In genomic region chr10:11934262-11934661, GRCh38 we compare ENCODE assay signal across 14 cellular contexts.
A peak's percentile ranks its signal among the peaks of the same experiment; 100 is the strongest.
DNase-seq lines count a peak whose midpoint lies in the region; ATAC-seq and TF ChIP-seq lines count a peak whose summit lies in the region.
"Had no signal": no experiment of that assay in that cellular context is flagged by ENCODE, and none has a peak within 500 bp of the region (broad histone marks: within the 10 kb centered on the region; RNA-seq: fewer than 3 reads in every experiment).

No MANE protein-coding gene starts in this region.

- DNase-seq in GM23248 (peak; percentile 34), WTC11 (ENCODE audit: low spot score) (peak; percentile 33), fibroblast of villous mesenchyme (ENCODE audit: low read depth) (peak; percentile 15), HCEC 1CT (no peak), GDM1 (lab: John Stamatoyannopoulos, UW) (no peak)
- no peak for DNase-seq in activated effector memory CD4-positive, alpha-beta T cell treated with anti-CD3 and anti-CD28 coated beads, Interleukin-2, amount 50 U/mL, for 16 hours
- DNase-seq: anterior cingulate cortex; CD8-positive, alpha-beta T cell; NCI-H1694 treated with DMSO at 0.1 percent for 48 hours; NCI-H510A treated with DMSO at 0.1 percent for 48 hours; PC-9; stimulated activated naive CD8-positive, alpha-beta T cell treated with anti-CD3 and anti-CD28 coated beads, Interleukin-15, amount 100 ng/mL, for 72 hours had no signal

- POLR2A ChIA-PET in WTC11 (lab: Charles Lee) = no interaction called here

- H3K27ac Mint-ChIP-seq in WTC11 = peak overlapping the region; percentile 85; the same call in 1 of the 2 replicates
- peak overlapping the region; percentile 23 for H3K27ac Mint-ChIP-seq in stimulated activated memory B cell treated with anti-CD40 and anti-IgM and Interleukin-4, amounts not matched to agents 10 μg/mL and 1 μg/mL and 100 μg/mL, for 72 hours
- H3K27ac Mint-ChIP-seq: CD8-positive, alpha-beta T cell; stimulated activated naive CD8-positive, alpha-beta T cell treated with anti-CD3 and anti-CD28 coated beads, Interleukin-15, amount 100 ng/mL, for 72 hours had no signal

- H3K9me3 ChIP-seq in GM23248 (ENCODE audit: low read depth) = no peaks in the 10 kb centered on the region

- CTCF ChIA-PET in WTC11 (lab: Charles Lee) = no interaction called here

- peaks cover 29% of the 10 kb centered on the region for H3K36me3 ChIP-seq in GM23248 (ENCODE audit: low read depth)

- H3K79me2 ChIP-seq in GM23248 (ENCODE audit: insufficient read depth) = no peaks in the 10 kb centered on the region
- H3K79me2 ChIP-seq: parathyroid adenoma had no signal

- H4K20me1 ChIP-seq in GM23248 (ENCODE audit: insufficient read depth) = no peaks in the 10 kb centered on the region

- H3K27me3 Mint-ChIP-seq in WTC11 (ENCODE audit: low read depth) = no peaks in the 10 kb centered on the region
- H3K27me3 Mint-ChIP-seq in stimulated activated memory B cell treated with anti-CD40 and anti-IgM and Interleukin-4, amounts not matched to agents 10 μg/mL and 1 μg/mL and 100 μg/mL, for 72 hours = no peaks in the 10 kb centered on the region
- H3K27me3 Mint-ChIP-seq: stimulated activated naive CD8-positive, alpha-beta T cell treated with anti-CD3 and anti-CD28 coated beads, Interleukin-15, amount 100 ng/mL, for 72 hours had no signal

- H3K4me1 ChIP-seq in GM23248 (ENCODE audit: insufficient read depth) = no peaks in the 10 kb centered on the region
- H3K4me1 ChIP-seq: parathyroid adenoma had no signal

- H3K4me3 ChIP-seq in GM23248 = no peak overlapping the region
- no peak overlapping the region for H3K4me3 ChIP-seq in fibroblast of villous mesenchyme (ENCODE audit: low read depth, low read length)
- H3K4me3 ChIP-seq: PC-9 had no signal

- no peak overlapping the region for H3K27ac ChIP-seq in GM23248
- H3K27ac ChIP-seq: parathyroid adenoma, PC-9 had no signal

- no peaks in the 10 kb centered on the region for H3K9me2 ChIP-seq in GM23248 (ENCODE audit: insufficient read depth)

- peaks cover 51% of the 10 kb centered on the region for H3K4me1 Mint-ChIP-seq in WTC11
- no peaks in the 10 kb centered on the region for H3K4me1 Mint-ChIP-seq in stimulated activated memory B cell treated with anti-CD40 and anti-IgM and Interleukin-4, amounts not matched to agents 10 μg/mL and 1 μg/mL and 100 μg/mL, for 72 hours
- H3K4me1 Mint-ChIP-seq: stimulated activated naive CD8-positive, alpha-beta T cell treated with anti-CD3 and anti-CD28 coated beads, Interleukin-15, amount 100 ng/mL, for 72 hours had no signal

- no peaks in the 10 kb centered on the region for H3F3A ChIP-seq in GM23248 (ENCODE audit: insufficient read depth)

- in situ Hi-C loops in GM23248 (cut with MboI) = no loop called here

- H3K36me3 Mint-ChIP-seq in WTC11 = peaks cover 29% of the 10 kb centered on the region
- H3K36me3 Mint-ChIP-seq in stimulated activated memory B cell treated with anti-CD40 and anti-IgM and Interleukin-4, amounts not matched to agents 10 μg/mL and 1 μg/mL and 100 μg/mL, for 72 hours = peaks cover 57% of the 10 kb centered on the region

- H3K4me3 Mint-ChIP-seq in WTC11 = no peak overlapping the region
- H3K4me3 Mint-ChIP-seq in stimulated activated memory B cell treated with anti-CD40 and anti-IgM and Interleukin-4, amounts not matched to agents 10 μg/mL and 1 μg/mL and 100 μg/mL, for 72 hours = no peak overlapping the region
- H3K4me3 Mint-ChIP-seq: CD8-positive, alpha-beta T cell; stimulated activated naive CD8-positive, alpha-beta T cell treated with anti-CD3 and anti-CD28 coated beads, Interleukin-15, amount 100 ng/mL, for 72 hours had no signal

- no peak overlapping the region for H3K4me2 ChIP-seq in GM23248 (ENCODE audit: unreplicated experiment)
- H3K4me2 ChIP-seq: PC-9 had no signal

- TF ChIP-seq CTCF in WTC11 (IDR thresholded peaks at IDR 0.05) (no peak), fibroblast of villous mesenchyme (IDR thresholded peaks at IDR 0.05; ENCODE audit: insufficient read depth, low read depth, low read length) (no peak)

- no peak overlapping the region for H3K9ac ChIP-seq in GM23248
- H3K9ac ChIP-seq: parathyroid adenoma had no signal

- H3K27me3 ChIP-seq in GM23248 (replicated peaks; ENCODE audit: insufficient read depth) = no peaks in the 10 kb centered on the region

- no peaks in the 10 kb centered on the region for H3K9me3 Mint-ChIP-seq in WTC11
- H3K9me3 Mint-ChIP-seq in stimulated activated memory B cell treated with anti-CD40 and anti-IgM and Interleukin-4, amounts not matched to agents 10 μg/mL and 1 μg/mL and 100 μg/mL, for 72 hours = no peaks in the 10 kb centered on the region
- H3K9me3 Mint-ChIP-seq: CD8-positive, alpha-beta T cell; stimulated activated naive CD8-positive, alpha-beta T cell treated with anti-CD3 and anti-CD28 coated beads, Interleukin-15, amount 100 ng/mL, for 72 hours had no signal

- ATAC-seq in WTC11 = peak; percentile 63
- ATAC-seq in stimulated activated memory B cell treated with anti-CD40 and anti-IgM and Interleukin-4, amounts not matched to agents 10 μg/mL and 1 μg/mL and 100 μg/mL, for 72 hours = no peak
- ATAC-seq: CD8-positive, alpha-beta T cell; stimulated activated naive CD8-positive, alpha-beta T cell treated with anti-CD3 and anti-CD28 coated beads, Interleukin-15, amount 100 ng/mL, for 72 hours had no signal

- no peak overlapping the region for H2AFZ ChIP-seq in GM23248
- H2AFZ ChIP-seq: parathyroid adenoma, PC-9 had no signal

- WGBS in GM23248 (ENCODE audit: low coverage in 1 of 2, low lambda C conversion rate in 2 of 2, missing lambda C conversion rate in 2 of 2), 2 experiments = 61 to 63% methylated on average over 7 of the region's 7 CpGs

TF ChIP-seq in WTC11, 78 proteins besides CTCF, POLR2A, EP300 and RAD21:
- TF ChIP-seq OVOL2 (CRISPR knock-in tag; IDR thresholded peaks at IDR 0.05; ENCODE audit: borderline replicate concordance) (no peak), PRRX2 (CRISPR knock-in tag; IDR thresholded peaks at IDR 0.05) (no peak), RORB (CRISPR knock-in tag; IDR thresholded peaks at IDR 0.05) (no peak), JUN (CRISPR knock-in tag; IDR thresholded peaks at IDR 0.05) (no peak), CBFB (CRISPR knock-in tag; IDR thresholded peaks at IDR 0.05; ENCODE audit: low read depth) (no peak), ZNF232 (CRISPR knock-in tag; IDR thresholded peaks at IDR 0.05) (no peak), ZNF512 (CRISPR knock-in tag; IDR thresholded peaks at IDR 0.05; ENCODE audit: borderline replicate concordance) (no peak), MAX (CRISPR knock-in tag; IDR thresholded peaks at IDR 0.05) (no peak), SP1 (CRISPR knock-in tag; conservative IDR thresholded peaks at IDR 0.05) (no peak), ZBTB21 (CRISPR knock-in tag; IDR thresholded peaks at IDR 0.05; ENCODE audit: borderline replicate concordance) (no peak), FOXP1 (CRISPR knock-in tag; IDR thresholded peaks at IDR 0.05; ENCODE audit: borderline replicate concordance) (no peak), SMAD4 (CRISPR knock-in tag; IDR thresholded peaks at IDR 0.05) (no peak), ZNF416 (CRISPR knock-in tag; IDR thresholded peaks at IDR 0.05) (no peak)
TF ChIP-seq in WTC11: peak in this region for 0.

Comparison
In these comparisons a context has a peak if more than half of its experiments do, and no peak if none do; other contexts are left out.
1. DNase-seq: peak in GM23248 (single experiment), WTC11 (single experiment) and fibroblast of villous mesenchyme (single experiment); none in HCEC 1CT (single experiment), GDM1 (single experiment) and activated effector memory CD4-positive, alpha-beta T cell treated with anti-CD3 and anti-CD28 coated beads, Interleukin-2, amount 50 U/mL, for 16 hours (single experiment).